Comparison of ENCODE assay signal across 11 cellular contexts in genomic region chr1:207327994-207328393, GRCh38. TPM values are rescaled to one million over a fixed set of nuclear protein-coding genes. Genes with fewer than 3 reads are reported as not detected.
DNase-seq lines count a peak whose midpoint lies in the region; ATAC-seq lines count a peak whose summit lies in the region.
"Had no signal": no experiment of that assay in that cellular context is flagged by ENCODE, and none has a peak within 500 bp of the region (broad histone marks: within the 10 kb centered on the region; RNA-seq: fewer than 3 reads in every experiment).

No MANE protein-coding gene starts in this region.

- peak overlapping the region; percentile 3 for H3K27ac Mint-ChIP-seq in activated CD8-positive, alpha-beta memory T cell treated with anti-CD3 and anti-CD28 coated beads, Interleukin-2, amount 10 ng/mL, durations not matched to agents 7 days and 5 days
- H3K27ac Mint-ChIP-seq: activated T-cell treated with anti-CD3 and anti-CD28 coated beads, Interleukin-2, amount 50 U/mL, for 72 hours had no signal

- no peak for ATAC-seq in activated CD8-positive, alpha-beta memory T cell treated with anti-CD3 and anti-CD28 coated beads, Interleukin-2, amount 10 ng/mL, durations not matched to agents 7 days and 5 days
- ATAC-seq in GM21381 (IDR thresholded peaks at IDR 0.05; ENCODE audit: unreplicated experiment) (no peak), HG03095 (IDR thresholded peaks at IDR 0.05; ENCODE audit: unreplicated experiment) (no peak)

- CTCF ChIA-PET in activated CD8-positive, alpha-beta memory T cell treated with anti-CD3 and anti-CD28 coated beads, Interleukin-2, amount 10 ng/mL, durations not matched to agents 7 days and 5 days (lab: Charles Lee), result no interaction called here

- H3K9me3 Mint-ChIP-seq in activated CD8-positive, alpha-beta memory T cell treated with anti-CD3 and anti-CD28 coated beads, Interleukin-2, amount 10 ng/mL, durations not matched to agents 7 days and 5 days (ENCODE audit: low read depth), result peaks cover 2% of the 10 kb centered on the region

- H3K27me3 Mint-ChIP-seq in activated CD8-positive, alpha-beta memory T cell treated with anti-CD3 and anti-CD28 coated beads, Interleukin-2, amount 10 ng/mL, durations not matched to agents 7 days and 5 days, result no peaks in the 10 kb centered on the region

- DNase-seq in activated CD8-positive, alpha-beta memory T cell treated with anti-CD3 and anti-CD28 coated beads, Interleukin-2, amount 10 ng/mL, durations not matched to agents 7 days and 5 days, result no peak
- no peak for DNase-seq in activated CD8-positive, alpha-beta memory T cell treated with anti-CD3 and anti-CD28 coated beads for 24 hours
- DNase-seq in RPMI7951 (ENCODE audit: low read depth), result peak; percentile 64
- peak; percentile 75 for DNase-seq in dermis blood vessel endothelial cell
- DNase-seq in renal cortical epithelial cell (ENCODE audit: low read depth), result peak; percentile 74
- DNase-seq in nucleus accumbens (lab: John Stamatoyannopoulos, UW), result no peak
- DNase-seq: activated T-cell treated with anti-CD3 and anti-CD28 coated beads, Interleukin-2, amount 50 U/mL, for 72 hours; NCI-H1694; sigmoid colon had no signal

- peaks cover 89% of the 10 kb centered on the region for H3K36me3 Mint-ChIP-seq in activated CD8-positive, alpha-beta memory T cell treated with anti-CD3 and anti-CD28 coated beads, Interleukin-2, amount 10 ng/mL, durations not matched to agents 7 days and 5 days

- H3K4me1 Mint-ChIP-seq in activated CD8-positive, alpha-beta memory T cell treated with anti-CD3 and anti-CD28 coated beads, Interleukin-2, amount 10 ng/mL, durations not matched to agents 7 days and 5 days, result peaks cover 41% of the 10 kb centered on the region

- no peak overlapping the region for H3K4me3 Mint-ChIP-seq in activated CD8-positive, alpha-beta memory T cell treated with anti-CD3 and anti-CD28 coated beads, Interleukin-2, amount 10 ng/mL, durations not matched to agents 7 days and 5 days
- H3K4me3 Mint-ChIP-seq: activated T-cell treated with anti-CD3 and anti-CD28 coated beads, Interleukin-2, amount 50 U/mL, for 72 hours had no signal

RNA-seq across cellular contexts. Expression of gene CD55, which starts 6.5 kb away (rescaled TPM):
- total RNA-seq in activated CD8-positive, alpha-beta memory T cell treated with anti-CD3 and anti-CD28 coated beads, Interleukin-2, amount 10 ng/mL, durations not matched to agents 7 days and 5 days, result 10 to 100 TPM; 64.9 to 96.9 TPM
- 17.0 and 20.9 TPM in 2 replicates for total RNA-seq in RPMI7951 (2014; rRNA removed; shearing (Covaris generic))
- total RNA-seq in dermis blood vessel endothelial cell, result 87.5 and 130 TPM in 2 replicates
- 16.6 and 21.0 TPM in 2 replicates for total RNA-seq in renal cortical epithelial cell

Comparison
In these comparisons a context has a peak if more than half of its experiments do, and no peak if none do; other contexts are left out.
1. DNase-seq: peak in RPMI7951 (single experiment), dermis blood vessel endothelial cell (single experiment) and renal cortical epithelial cell (single experiment); none in activated CD8-positive, alpha-beta memory T cell treated with anti-CD3 and anti-CD28 coated beads, Interleukin-2, amount 10 ng/mL, durations not matched to agents 7 days and 5 days (single experiment), activated CD8-positive, alpha-beta memory T cell treated with anti-CD3 and anti-CD28 coated beads for 24 hours (single experiment) and nucleus accumbens (0 of 56).